ENCODE assay signal across 21 cellular contexts in genomic region chr11:3086114-3086513, GRCh38. TPM values are rescaled to one million over a fixed set of nuclear protein-coding genes. Genes with fewer than 3 reads are reported as not detected.
DNase-seq lines count a peak whose midpoint lies in the region; ATAC-seq and TF ChIP-seq lines count a peak whose summit lies in the region.
"Had no signal": no experiment of that assay in that cellular context is flagged by ENCODE, and none has a peak within 500 bp of the region (broad histone marks: within the 10 kb centered on the region; RNA-seq: fewer than 3 reads in every experiment).

No MANE protein-coding gene starts in this region.

- in situ Hi-C loops in ACHN (cut with HindIII; ENCODE audit: low pct_ligation_motif_present, low pct_unique_long_range_greater_than_20kb, low sequenced_read_pairs) = no loop called here

- TF ChIP-seq CTCF in GM10248 (IDR thresholded peaks at IDR 0.05; ENCODE audit: control extremely low read depth, extremely low read depth, low read depth, missing control alignments) (no peak), CD14-positive monocyte (IDR thresholded peaks at IDR 0.05) (no peak)

- H3K9me3 ChIP-seq in naive thymus-derived CD4-positive, alpha-beta T cell (ENCODE audit: control insufficient read depth in 2 of 3, low read length in 3 of 3) = no peaks in the 10 kb centered on the region
- H3K9me3 ChIP-seq: Caco-2, HAP-1, SK-N-SH had no signal

- H3K27me3 ChIP-seq in naive thymus-derived CD4-positive, alpha-beta T cell (ENCODE audit: control insufficient read depth in 2 of 2, insufficient read depth in 2 of 2, low read length in 2 of 2) = no peaks in the 10 kb centered on the region

- H3K36me3 Mint-ChIP-seq in effector memory CD8-positive, alpha-beta T cell (ENCODE audit: insufficient read depth) = peaks cover 7% of the 10 kb centered on the region
- no peaks in the 10 kb centered on the region for H3K36me3 Mint-ChIP-seq in naive thymus-derived CD4-positive, alpha-beta T cell
- H3K36me3 Mint-ChIP-seq in CD14-positive monocyte = peaks cover 7 to 30% of the 10 kb centered on the region in 2 donors
- H3K36me3 Mint-ChIP-seq: CD4-positive, CD25-positive, alpha-beta regulatory T cell; IgD-negative memory B cell had no signal

- DNase-seq in AG08396 (ENCODE audit: low spot score) = peak; percentile 5
- DNase-seq in GM10248 (ENCODE audit: extremely low spot score) = peak; percentile 3
- no peak for DNase-seq in effector memory CD8-positive, alpha-beta T cell
- no peak for DNase-seq in naive thymus-derived CD4-positive, alpha-beta T cell
- no peak for DNase-seq in GF-D8 (lab: John Stamatoyannopoulos, UW)
- DNase-seq in CD14-positive monocyte (ENCODE audit: low spot score) = no peak
- no peak for DNase-seq in ACHN
- DNase-seq: Caco-2; CD4-positive, CD25-positive, alpha-beta regulatory T cell; Karpas-422; NCI-H1048; NCI-H1436; NCI-H1930; NCI-H226; NCI-H524; NCI-H82; OCI-M1; SHP77 treated with DMSO at 0.1 percent for 48 hours; SK-N-SH had no signal

- no peaks in the 10 kb centered on the region for H3K9me3 Mint-ChIP-seq in effector memory CD8-positive, alpha-beta T cell
- H3K9me3 Mint-ChIP-seq in naive thymus-derived CD4-positive, alpha-beta T cell = peaks cover 0 to 2% (median 0%) of the 10 kb centered on the region in 11 donors
- H3K9me3 Mint-ChIP-seq in CD14-positive monocyte = peaks cover 0 to 3% (median 0%) of the 10 kb centered on the region in 7 donors
- H3K9me3 Mint-ChIP-seq: CD4-positive, CD25-positive, alpha-beta regulatory T cell had no signal

- no peak overlapping the region for H3K27ac ChIP-seq in naive thymus-derived CD4-positive, alpha-beta T cell (ENCODE audit: low read depth, low read length)

- intact Hi-C loops in naive thymus-derived CD4-positive, alpha-beta T cell (cut with micrococcal nuclease) = no loop called here
- intact Hi-C loops in CD14-positive monocyte (cut with micrococcal nuclease) = no loop called here

- H3K36me3 ChIP-seq in naive thymus-derived CD4-positive, alpha-beta T cell (ENCODE audit: control insufficient read depth in 2 of 3, insufficient read depth in 3 of 3, low read length in 3 of 3) = no peaks in the 10 kb centered on the region
- H3K36me3 ChIP-seq: HAP-1 had no signal

- H3K4me1 Mint-ChIP-seq in effector memory CD8-positive, alpha-beta T cell (ENCODE audit: low read depth in 2 of 2) = no peaks in the 10 kb centered on the region
- no peaks in the 10 kb centered on the region for H3K4me1 Mint-ChIP-seq in naive thymus-derived CD4-positive, alpha-beta T cell
- H3K4me1 Mint-ChIP-seq in CD14-positive monocyte = no peaks in the 10 kb centered on the region
- H3K4me1 Mint-ChIP-seq: CD4-positive, CD25-positive, alpha-beta regulatory T cell; IgD-negative memory B cell had no signal

- CTCF ChIA-PET in GM10248 (lab: Yijun Ruan, JAX) = interaction anchor here (1.2 to 1.6 kb wide), 2 partner anchors 17 to 49 kb away, joined by 3 to 8 read pairs; no protein-coding TSS in a partner anchor
- CTCF ChIA-PET in naive thymus-derived CD4-positive, alpha-beta T cell (lab: Charles Lee) = interaction anchor here (0.6 to 1.5 kb wide), 3 partner anchors 53 to 553 kb away, joined by 3 read pairs; no protein-coding TSS in a partner anchor

- peaks cover 0 to 26% of the 10 kb centered on the region in 2 donors for H3K27me3 Mint-ChIP-seq in effector memory CD8-positive, alpha-beta T cell
- peaks cover 0 to 8% (median 0%) of the 10 kb centered on the region in 5 donors for H3K27me3 Mint-ChIP-seq in naive thymus-derived CD4-positive, alpha-beta T cell
- peaks cover 0 to 16% (median 7%) of the 10 kb centered on the region in 3 donors for H3K27me3 Mint-ChIP-seq in CD14-positive monocyte (ENCODE audit: low read depth in 3 of 3)

- ATAC-seq in effector memory CD8-positive, alpha-beta T cell (replicated peaks) = no peak
- peak; percentile 7 for ATAC-seq in naive thymus-derived CD4-positive, alpha-beta T cell

- no peaks in the 10 kb centered on the region for H3K4me1 ChIP-seq in naive thymus-derived CD4-positive, alpha-beta T cell (ENCODE audit: control insufficient read depth in 2 of 2, insufficient read depth in 2 of 2, low read length in 2 of 2)
- H3K4me1 ChIP-seq: Caco-2, HAP-1 had no signal

- H3K4me3 ChIP-seq in naive thymus-derived CD4-positive, alpha-beta T cell (ENCODE audit: low read length) = no peak overlapping the region
- H3K4me3 ChIP-seq: HAP-1 had no signal

- H3K27ac Mint-ChIP-seq in effector memory CD8-positive, alpha-beta T cell = peak overlapping the region; percentile 60 to 89
- H3K27ac Mint-ChIP-seq in naive thymus-derived CD4-positive, alpha-beta T cell = no peak overlapping the region
- no peak overlapping the region for H3K27ac Mint-ChIP-seq in CD14-positive monocyte
- H3K27ac Mint-ChIP-seq: CD4-positive, CD25-positive, alpha-beta regulatory T cell; IgD-negative memory B cell had no signal

- POLR2A ChIA-PET in GM10248 (lab: Yijun Ruan, JAX) = no interaction called here
- POLR2A ChIA-PET in naive thymus-derived CD4-positive, alpha-beta T cell (lab: Charles Lee) = no interaction called here

- no peak overlapping the region for H3K4me3 Mint-ChIP-seq in effector memory CD8-positive, alpha-beta T cell
- H3K4me3 Mint-ChIP-seq in naive thymus-derived CD4-positive, alpha-beta T cell = no peak overlapping the region
- H3K4me3 Mint-ChIP-seq in CD14-positive monocyte = no peak overlapping the region
- H3K4me3 Mint-ChIP-seq: CD4-positive, CD25-positive, alpha-beta regulatory T cell; IgD-negative memory B cell had no signal

RNA-seq across cellular contexts. Expression of gene CARS1, which starts 28.9 kb away (rescaled TPM):
- 10 to 100 TPM; 27.8 to 70.4 (median 53.7) TPM for total RNA-seq in naive thymus-derived CD4-positive, alpha-beta T cell
- polyA plus RNA-seq in naive thymus-derived CD4-positive, alpha-beta T cell = 10 to 100 TPM; 23.9 to 30.8 TPM
- 10 to 100 TPM; 30.9 to 35.7 TPM for polyA plus RNA-seq in CD14-positive monocyte

Comparison
In these comparisons a context has a peak if more than half of its experiments do, and no peak if none do; other contexts are left out.
1. DNase-seq: peak in AG08396 (single experiment) and GM10248 (single experiment); none in effector memory CD8-positive, alpha-beta T cell (0 of 3), naive thymus-derived CD4-positive, alpha-beta T cell (0 of 9), GF-D8 (single experiment), CD14-positive monocyte (single experiment) and ACHN (single experiment).
2. H3K27ac Mint-ChIP-seq: peak in effector memory CD8-positive, alpha-beta T cell (2 of 2); none in naive thymus-derived CD4-positive, alpha-beta T cell (0 of 9) and CD14-positive monocyte (0 of 7).